Comparison of ENCODE assay signal across 8 cellular contexts in genomic region chr6:156383059-156383458, GRCh38.
"Had no signal": no experiment of that assay in that cellular context is flagged by ENCODE, and none has a peak within 500 bp of the region (broad histone marks: within the 10 kb centered on the region; RNA-seq: fewer than 3 reads in every experiment).

No MANE protein-coding gene starts in this region.

- FAIRE-seq: G401.6, GM12878, GM12891, GM12892, GM18507, GM19239 had no signal

- ATAC-seq: GM12878 had no signal

- DNase-seq: GDM1, GF-D8 had no signal

- H3K4me3 ChIP-seq: GM12878 had no signal
